In genomic region chr2:197191177-197191947, GRCh38 we compare ENCODE assay signal across 8 cellular contexts.
A peak's percentile ranks its signal among the peaks of the same experiment; 100 is the strongest.
DNase-seq lines count a peak whose midpoint lies in the region; ATAC-seq and TF ChIP-seq lines count a peak whose summit lies in the region.

No MANE protein-coding gene starts in this region.

- no peaks in the 10 kb centered on the region for H3K36me3 ChIP-seq in CD8-positive, alpha-beta memory T cell (ENCODE audit: insufficient read depth, low read length)
- no peaks in the 10 kb centered on the region for H3K36me3 ChIP-seq in RWPE2 (ENCODE audit: low read depth)
- H3K36me3 ChIP-seq in effector memory CD4-positive, alpha-beta T cell (ENCODE audit: control insufficient read depth, insufficient read depth, low read length): peaks cover 4% of the 10 kb centered on the region

- ATAC-seq in GM18868 (IDR thresholded peaks at IDR 0.05; ENCODE audit: unreplicated experiment): peak; percentile 56
- ATAC-seq in RWPE2 (ENCODE audit: low read depth): no peak
- peak; percentile 75 to 83 for ATAC-seq in naive B cell (ENCODE audit: low read depth in 2 of 2)
- no peak for ATAC-seq in HG02610 (IDR thresholded peaks at IDR 0.05; ENCODE audit: unreplicated experiment)
- no peak for ATAC-seq in GM19397 (IDR thresholded peaks at IDR 0.05; ENCODE audit: unreplicated experiment)

- peaks cover 73 to 92% (median 91%) of the 10 kb centered on the region in 3 donors for H3K4me1 Mint-ChIP-seq in CD8-positive, alpha-beta memory T cell
- peaks cover 58 to 84% (median 69%) of the 10 kb centered on the region in 3 donors for H3K4me1 Mint-ChIP-seq in naive B cell

- H3K27me3 Mint-ChIP-seq in CD8-positive, alpha-beta memory T cell: no peaks in the 10 kb centered on the region
- H3K27me3 Mint-ChIP-seq in naive B cell: no peaks in the 10 kb centered on the region

- TF ChIP-seq CTCF in RWPE2 (IDR thresholded peaks at IDR 0.05; ENCODE audit: poor library complexity, severe bottlenecking): peak; percentile 82

- in situ Hi-C loops in KBM-7 (cut with MboI; ENCODE audit: low pct_unique_long_range_greater_than_20kb, low sequenced_read_pairs): no loop called here

- no peaks in the 10 kb centered on the region for H3K9me3 Mint-ChIP-seq in CD8-positive, alpha-beta memory T cell
- H3K9me3 Mint-ChIP-seq in naive B cell: no peaks in the 10 kb centered on the region

- peak overlapping the region in 6 of 7 donors; percentile 41 to 78 (median 56) for H3K4me3 Mint-ChIP-seq in CD8-positive, alpha-beta memory T cell
- peak overlapping the region in 6 of 8 donors; percentile 11 to 54 (median 24) for H3K4me3 Mint-ChIP-seq in naive B cell

- no peaks in the 10 kb centered on the region for H3K9me3 ChIP-seq in CD8-positive, alpha-beta memory T cell (ENCODE audit: low read length)
- H3K9me3 ChIP-seq in RWPE2 (ENCODE audit: severe bottlenecking): no peaks in the 10 kb centered on the region
- H3K9me3 ChIP-seq in effector memory CD4-positive, alpha-beta T cell (ENCODE audit: control insufficient read depth, low read length): no peaks in the 10 kb centered on the region

- POLR2A ChIA-PET in CD8-positive, alpha-beta memory T cell (lab: Charles Lee): interaction anchor here (0.7 to 1.2 kb wide), 5 partner anchors 108 to 124 kb away, joined by 3 to 7 read pairs (median 3); partner anchors contain the start of gene ANKRD44

- peak overlapping the region; percentile 45 for H3K27ac ChIP-seq in CD8-positive, alpha-beta memory T cell (ENCODE audit: low read depth, low read length)
- no peak overlapping the region for H3K27ac ChIP-seq in RWPE2 (ENCODE audit: poor library complexity, severe bottlenecking)
- H3K27ac ChIP-seq in effector memory CD4-positive, alpha-beta T cell (ENCODE audit: insufficient read depth, low read length, poor library complexity, severe bottlenecking): peak overlapping the region; percentile 70

- peaks cover 87% of the 10 kb centered on the region for H3K4me1 ChIP-seq in CD8-positive, alpha-beta memory T cell (ENCODE audit: insufficient read depth, low read length)
- no peaks in the 10 kb centered on the region for H3K4me1 ChIP-seq in RWPE2 (ENCODE audit: insufficient read depth, poor library complexity, severe bottlenecking)
- peaks cover 33% of the 10 kb centered on the region for H3K4me1 ChIP-seq in effector memory CD4-positive, alpha-beta T cell (ENCODE audit: control insufficient read depth, insufficient read depth, low read length, poor library complexity, severe bottlenecking)

- H3K36me3 Mint-ChIP-seq in CD8-positive, alpha-beta memory T cell: peaks cover 0 to 8% (median 4%) of the 10 kb centered on the region in 3 donors
- peaks cover 0 to 6% of the 10 kb centered on the region in 2 donors for H3K36me3 Mint-ChIP-seq in naive B cell

- H3K27me3 ChIP-seq in CD8-positive, alpha-beta memory T cell (ENCODE audit: insufficient read depth, low read length, poor library complexity, severe bottlenecking): no peaks in the 10 kb centered on the region
- no peaks in the 10 kb centered on the region for H3K27me3 ChIP-seq in RWPE2 (ENCODE audit: insufficient read depth, poor library complexity, severe bottlenecking)
- no peaks in the 10 kb centered on the region for H3K27me3 ChIP-seq in effector memory CD4-positive, alpha-beta T cell (replicated peaks; ENCODE audit: control insufficient read depth, insufficient read depth, low read length, poor library complexity, severe bottlenecking)

- H3K27ac Mint-ChIP-seq in CD8-positive, alpha-beta memory T cell: peak overlapping the region; percentile 72 to 99 (median 88)
- H3K27ac Mint-ChIP-seq in naive B cell: peak overlapping the region; percentile 11 to 83 (median 54)

- peak overlapping the region; percentile 4 for H3K4me3 ChIP-seq in CD8-positive, alpha-beta memory T cell (ENCODE audit: low read length)
- H3K4me3 ChIP-seq in RWPE2 (ENCODE audit: severe bottlenecking): no peak overlapping the region
- no peak overlapping the region for H3K4me3 ChIP-seq in effector memory CD4-positive, alpha-beta T cell (ENCODE audit: insufficient read depth, low read depth, low read length, poor library complexity, severe bottlenecking)

- CTCF ChIA-PET in CD8-positive, alpha-beta memory T cell (lab: Charles Lee): interaction anchor here (0.7 to 3.8 kb wide), 30 partner anchors 9 to 192 kb away, joined by 3 to 58 read pairs (median 4); partner anchors contain the start of gene ANKRD44

- peak in 2 of 5 donors; percentile 64 to 69 for DNase-seq in CD8-positive, alpha-beta memory T cell
- DNase-seq in KBM-7: peak; percentile 71
- DNase-seq in RWPE2 (ENCODE audit: low spot score): no peak
- DNase-seq in effector memory CD4-positive, alpha-beta T cell: no peak
- peak; percentile 68 for DNase-seq in naive B cell

Comparison
In these comparisons a context has a peak if more than half of its experiments do, and no peak if none do; other contexts are left out.
1. DNase-seq: peak in KBM-7 (single experiment) and naive B cell (single experiment); none in RWPE2 (single experiment) and effector memory CD4-positive, alpha-beta T cell (0 of 3).
2. ATAC-seq: peak in GM18868 (single experiment) and naive B cell (2 of 2); none in RWPE2 (single experiment), HG02610 (single experiment) and GM19397 (single experiment).